ENCODE assay signal across 8 cellular contexts in genomic region chr16:88770459-88771293, GRCh38. TPM values are rescaled to one million over a fixed set of nuclear protein-coding genes. Genes with fewer than 3 reads are reported as not detected.
A peak's percentile ranks its signal among the peaks of the same experiment; 100 is the strongest.
DNase-seq lines count a peak whose midpoint lies in the region; ATAC-seq, FAIRE-seq and TF ChIP-seq lines count a peak whose summit lies in the region.

No MANE protein-coding gene starts in this region.

- peaks cover 16% of the 10 kb centered on the region; the same call in 1 of the 2 replicates for H4K20me1 ChIP-seq in HepG2 (ENCODE audit: insufficient read depth, low read length)

- CTCF ChIA-PET in HepG2 (lab: Yijun Ruan, JAX; ENCODE audit: low intra/inter-chr PET ratio, low total read pairs) = no interaction called here

- intact Hi-C loops in body of pancreas (cut with DNase I) = no loop called here
- intact Hi-C loops in HepG2 (cut with micrococcal nuclease; ENCODE audit: unreplicated experiment) = loop anchor here (1.0 to 2.0 kb wide), 2 partner anchors 14 to 22 kb away; partner anchors contain the start of gene PIEZO1

- POLR2A ChIA-PET in HepG2 (lab: Yijun Ruan, JAX) = interaction anchor here (1.0 to 1.6 kb wide), 6 partner anchors 9 to 40 kb away, joined by 3 to 8 read pairs (median 5); partner anchors contain the start of gene PIEZO1

- no TSS peak for BruUV-seq in HepG2 (replicated peaks; lab: Mats Ljungman, UMichigan)

- TF ChIP-seq POLR2A in body of pancreas (IDR thresholded peaks at IDR 0.05) (peak in 2 of 3 donors; percentile 10 to 46), HepG2 (IDR thresholded peaks at IDR 0.05; ENCODE audit: insufficient read depth in 1 of 2, low read depth in 2 of 2, low read length in 2 of 2) (0 out of 4 replicates have a peak, but pooled peaks of 1 of the 2 experiments have one; percentile 24), upper lobe of left lung (IDR thresholded peaks at IDR 0.05) (peak in 1 of 4 donors; percentile 54)

- TF ChIP-seq RAD21 in HepG2 (CRISPR knock-in tag; IDR thresholded peaks at IDR 0.05) = no peak

- peak overlapping the region; percentile 32 for H3K9ac ChIP-seq in HepG2 (ENCODE audit: insufficient read depth, low read depth, low read length)

- H3K27ac ChIP-seq in body of pancreas (peak overlapping the region; percentile 48 to 85 (median 84)), HepG2 (ENCODE audit: extremely low read length, insufficient read depth, low read length) (peak overlapping the region; percentile 26), upper lobe of left lung (peak overlapping the region; percentile 76 to 86 (median 82)), caudate nucleus (ENCODE audit: low read depth, low read length) (no peak overlapping the region)

- peaks cover 83% of the 10 kb centered on the region for H3K4me1 ChIP-seq in body of pancreas
- H3K4me1 ChIP-seq in HepG2 (ENCODE audit: insufficient read depth, low read length) = peaks cover 36% of the 10 kb centered on the region
- H3K4me1 ChIP-seq in upper lobe of left lung = peaks cover 89 to 95% (median 90%) of the 10 kb centered on the region in 4 donors

- no peak overlapping the region for H2AFZ ChIP-seq in HepG2 (ENCODE audit: low read length)

- WGBS in body of pancreas, 2 donors = 39% methylated on average over 42 of the region's 42 CpGs; no CpG with 5 or more reads in 1 of the 2 donors
- WGBS in HepG2 (ENCODE audit: low lambda C conversion rate) = 57% methylated on average over 22 of the region's 42 CpGs
- 18 to 24% methylated on average over 7 to 31 of the region's 42 CpGs for WGBS in upper lobe of left lung, 2 donors

- H3K36me3 ChIP-seq in body of pancreas (replicated peaks in 1 of 2; ENCODE audit: insufficient read depth in 1 of 2, low read depth in 2 of 2) (no peaks in the 10 kb centered on the region), HepG2 (replicated peaks in 1 of 2; ENCODE audit: control insufficient read depth in 1 of 2, insufficient read depth in 2 of 2, low read length in 2 of 2) (peaks cover 0 to 4% of the 10 kb centered on the region in 2 experiments; a peak in 2 of 5 replicates), upper lobe of left lung (peaks cover 0 to 6% (median 0%) of the 10 kb centered on the region in 4 donors)

- TF ChIP-seq CTCF in body of pancreas (IDR thresholded peaks at IDR 0.05) (no peak), HepG2 (CRISPR knock-in tag; IDR thresholded peaks at IDR 0.05) (peak; percentile 17; the same call in 1 of the 2 replicates), upper lobe of left lung (IDR thresholded peaks at IDR 0.05) (peak in 1 of 6 experiments; percentile 14)

- FAIRE-seq in HepG2 (lab: Jason Lieb, UNC) = peak; percentile 86

- H3K9me3 ChIP-seq in body of pancreas (no peaks in the 10 kb centered on the region), HepG2 (ENCODE audit: low read length) (no peaks in the 10 kb centered on the region), upper lobe of left lung (no peaks in the 10 kb centered on the region)

- in situ Hi-C loops in HepG2 (cut with HindIII; ENCODE audit: extremely low pct_ligation_motif_present, low pct_unique_long_range_greater_than_20kb) = no loop called here

- H3K27me3 ChIP-seq in body of pancreas (no peaks in the 10 kb centered on the region), HepG2 (ENCODE audit: control insufficient read depth in 1 of 2, insufficient read depth in 2 of 2, low read length in 2 of 2) (no peaks in the 10 kb centered on the region), upper lobe of left lung (no peaks in the 10 kb centered on the region)

- peak overlapping the region; percentile 43 for H3K4me2 ChIP-seq in HepG2 (ENCODE audit: low read depth, low read length)

- H3K4me3 ChIP-seq in body of pancreas = no peak overlapping the region
- peak overlapping the region in 2 of 3 experiments; percentile 19 to 41; a peak in 3 of 6 replicates for H3K4me3 ChIP-seq in HepG2 (replicated peaks in 1 of 3; ENCODE audit: insufficient read depth in 1 of 3, low read depth in 2 of 3, low read length in 3 of 3)
- peak overlapping the region in 3 of 4 donors; percentile 21 to 40 (median 34) for H3K4me3 ChIP-seq in upper lobe of left lung

- H3K79me2 ChIP-seq in HepG2 (ENCODE audit: insufficient read depth, low read length) = peaks cover 35% of the 10 kb centered on the region

- ATAC-seq in body of pancreas (peak; percentile 56), HepG2 (peak; percentile 64), upper lobe of left lung (ENCODE audit: low FRiP score in 2 of 2) (peak; percentile 41 to 76), GM21619 (IDR thresholded peaks at IDR 0.05; ENCODE audit: unreplicated experiment) (no peak)

- peak; percentile 14 for DNase-seq in NCI-H2196 (lab: John Stamatoyannopoulos, UW; ENCODE audit: unreplicated experiment)
- no peak for DNase-seq in NCI-H2196 treated with DMSO at 0.1 percent for 48 hours (lab: John Stamatoyannopoulos, UW; ENCODE audit: unreplicated experiment)
- DNase-seq in NCI-H345 treated with DMSO at 0.1 percent for 48 hours (lab: John Stamatoyannopoulos, UW; ENCODE audit: unreplicated experiment) = peak; percentile 30
- peak; percentile 66 to 83 (median 70) for DNase-seq in body of pancreas
- peak; percentile 81 for DNase-seq in HepG2 (ENCODE audit: low spot score)
- DNase-seq in upper lobe of left lung = peak; percentile 89
- no peak for DNase-seq in caudate nucleus (lab: John Stamatoyannopoulos, UW)

- TF ChIP-seq EP300 in HepG2 (IDR thresholded peaks at IDR 0.05; ENCODE audit: low read depth in 2 of 2, low read length in 2 of 2) (no peak), HepG2 (CRISPR knock-in tag; IDR thresholded peaks at IDR 0.05; ENCODE audit: borderline replicate concordance) (peak; percentile 19; the same call in 1 of the 2 replicates), upper lobe of left lung (IDR thresholded peaks at IDR 0.05) (peak in 1 of 4 donors; percentile 31)

RNA-seq across cellular contexts. Expression of gene PIEZO1, which starts 14.3 kb away (rescaled TPM):
- total RNA-seq in body of pancreas = 100 to 1,000 TPM in 1 of 2 donors, 10 to 100 TPM in 1; 61.0 to 269 TPM
- total RNA-seq in HepG2 (2016; rRNA removed; fragmentation: Illumina TruSeq; extraction: Trizol) = 32.5 and 85.0 TPM in 2 replicates
- 42.1 and 42.4 TPM in 2 replicates for total RNA-seq in HepG2 (2016; cell fraction: cytosol; rRNA removed; fragmentation: Illumina TruSeq; extraction: Trizol; ENCODE audit: low read depth)
- total RNA-seq in HepG2 (2016; cell fraction: insoluble cytoplasmic fraction; rRNA removed; fragmentation: Illumina TruSeq; extraction: Trizol) = 27.7 and 89.8 TPM in 2 replicates
- total RNA-seq in HepG2 (2016; cell fraction: membrane; rRNA removed; fragmentation: Illumina TruSeq; extraction: Trizol) = 37.0 TPM in 2 replicates
- total RNA-seq in HepG2 (2016; cell fraction: nucleus; rRNA removed; fragmentation: Illumina TruSeq; extraction: Trizol) = 117 and 146 TPM in 2 replicates
- polyA plus RNA-seq in HepG2 (2011; rRNA removed) = 67.9 and 93.5 TPM in 2 replicates
- 42.8 and 69.2 TPM in 2 replicates for polyA plus RNA-seq in HepG2 (2011; cell fraction: cytosol; rRNA removed)
- polyA plus RNA-seq in HepG2 (2011; cell fraction: nucleus; rRNA removed) = 643 and 860 TPM in 2 replicates
- 52.4 and 78.3 TPM in 2 replicates for polyA plus RNA-seq in HepG2 (2012)
- polyA plus RNA-seq in HepG2 (2016; cell fraction: cytosol; fragmentation: Illumina TruSeq; extraction: Trizol; ENCODE audit: low read depth) = 12.7 and 13.6 TPM in 2 replicates
- polyA plus RNA-seq in HepG2 (2016; cell fraction: insoluble cytoplasmic fraction; fragmentation: Illumina TruSeq; extraction: Trizol; ENCODE audit: low read depth) = 33.4 and 36.7 TPM in 2 replicates
- 20.6 and 22.7 TPM in 2 replicates for polyA plus RNA-seq in HepG2 (2016; cell fraction: membrane; fragmentation: Illumina TruSeq; extraction: Trizol; ENCODE audit: low read depth)
- polyA plus RNA-seq in HepG2 (2016; cell fraction: nucleus; fragmentation: Illumina TruSeq; extraction: Trizol; ENCODE audit: insufficient read depth, low read depth) = 296 and 336 TPM in 2 replicates
- polyA minus RNA-seq in HepG2 (2011; rRNA and poly(A)+ RNA removed; ENCODE audit: low replicate concordance) = 101 and 184 TPM in 2 replicates
- polyA minus RNA-seq in HepG2 (2011; cell fraction: cytosol; rRNA and poly(A)+ RNA removed) = 44.8 and 52.9 TPM in 2 replicates
- polyA minus RNA-seq in HepG2 (2011; cell fraction: nucleus; rRNA and poly(A)+ RNA removed) = 89.5 and 109 TPM in 2 replicates
- 100 to 1,000 TPM; 107 to 535 (median 239) TPM for total RNA-seq in upper lobe of left lung

RNA-seq across cellular contexts. Expression of gene CDT1, which starts 32.9 kb away (rescaled TPM):
- 1 to 10 TPM in 1 of 2 donors, not detected in 1; 7.6 TPM for total RNA-seq in body of pancreas
- total RNA-seq in HepG2 (2016; rRNA removed; fragmentation: Illumina TruSeq; extraction: Trizol) = 16.5 and 23.1 TPM in 2 replicates
- total RNA-seq in HepG2 (2016; cell fraction: cytosol; rRNA removed; fragmentation: Illumina TruSeq; extraction: Trizol; ENCODE audit: low read depth) = 14.3 and 18.2 TPM in 2 replicates
- total RNA-seq in HepG2 (2016; cell fraction: insoluble cytoplasmic fraction; rRNA removed; fragmentation: Illumina TruSeq; extraction: Trizol) = 15.0 and 21.7 TPM in 2 replicates
- total RNA-seq in HepG2 (2016; cell fraction: membrane; rRNA removed; fragmentation: Illumina TruSeq; extraction: Trizol) = 30.9 and 31.0 TPM in 2 replicates
- 12.6 and 18.8 TPM in 2 replicates for total RNA-seq in HepG2 (2016; cell fraction: nucleus; rRNA removed; fragmentation: Illumina TruSeq; extraction: Trizol)
- polyA plus RNA-seq in HepG2 (2011; rRNA removed) = 17.9 and 23.8 TPM in 2 replicates
- polyA plus RNA-seq in HepG2 (2011; cell fraction: cytosol; rRNA removed) = 15.0 and 37.3 TPM in 2 replicates
- polyA plus RNA-seq in HepG2 (2011; cell fraction: nucleus; rRNA removed) = 29.6 and 46.8 TPM in 2 replicates
- polyA plus RNA-seq in HepG2 (2012) = 13.5 and 17.6 TPM in 2 replicates
- polyA plus RNA-seq in HepG2 (2016; cell fraction: cytosol; fragmentation: Illumina TruSeq; extraction: Trizol; ENCODE audit: low read depth) = 18.5 and 24.2 TPM in 2 replicates
- 22.4 and 29.0 TPM in 2 replicates for polyA plus RNA-seq in HepG2 (2016; cell fraction: insoluble cytoplasmic fraction; fragmentation: Illumina TruSeq; extraction: Trizol; ENCODE audit: low read depth)
- 25.4 and 37.1 TPM in 2 replicates for polyA plus RNA-seq in HepG2 (2016; cell fraction: membrane; fragmentation: Illumina TruSeq; extraction: Trizol; ENCODE audit: low read depth)
- 34.6 and 39.8 TPM in 2 replicates for polyA plus RNA-seq in HepG2 (2016; cell fraction: nucleus; fragmentation: Illumina TruSeq; extraction: Trizol; ENCODE audit: insufficient read depth, low read depth)
- 25.0 and 71.0 TPM in 2 replicates for polyA minus RNA-seq in HepG2 (2011; rRNA and poly(A)+ RNA removed; ENCODE audit: low replicate concordance)
- 28.6 and 52.8 TPM in 2 replicates for polyA minus RNA-seq in HepG2 (2011; cell fraction: cytosol; rRNA and poly(A)+ RNA removed)
- polyA minus RNA-seq in HepG2 (2011; cell fraction: nucleus; rRNA and poly(A)+ RNA removed) = 6.7 and 8.8 TPM in 2 replicates
- 1 to 10 TPM in 5 of 6 donors, not detected in 1; 2.3 to 4.7 (median 3.5) TPM for total RNA-seq in upper lobe of left lung

RNA-seq across cellular contexts. Expression of gene APRT, which starts 41.1 kb away (rescaled TPM):
- total RNA-seq in body of pancreas = 100 to 1,000 TPM in 1 of 2 donors, 10 to 100 TPM in 1; 95.9 to 104 TPM
- 242 and 274 TPM in 2 replicates for total RNA-seq in HepG2 (2016; rRNA removed; fragmentation: Illumina TruSeq; extraction: Trizol)
- 163 and 167 TPM in 2 replicates for total RNA-seq in HepG2 (2016; cell fraction: cytosol; rRNA removed; fragmentation: Illumina TruSeq; extraction: Trizol; ENCODE audit: low read depth)
- total RNA-seq in HepG2 (2016; cell fraction: insoluble cytoplasmic fraction; rRNA removed; fragmentation: Illumina TruSeq; extraction: Trizol) = 238 and 275 TPM in 2 replicates
- total RNA-seq in HepG2 (2016; cell fraction: membrane; rRNA removed; fragmentation: Illumina TruSeq; extraction: Trizol) = 188 and 208 TPM in 2 replicates
- 99.7 and 110 TPM in 2 replicates for total RNA-seq in HepG2 (2016; cell fraction: nucleus; rRNA removed; fragmentation: Illumina TruSeq; extraction: Trizol)
- 155 and 210 TPM in 2 replicates for polyA plus RNA-seq in HepG2 (2011; rRNA removed)
- polyA plus RNA-seq in HepG2 (2011; cell fraction: cytosol; rRNA removed) = 94.2 and 153 TPM in 2 replicates
- polyA plus RNA-seq in HepG2 (2011; cell fraction: nucleus; rRNA removed) = 101 and 126 TPM in 2 replicates
- polyA plus RNA-seq in HepG2 (2012) = 136 and 175 TPM in 2 replicates
- polyA plus RNA-seq in HepG2 (2016; cell fraction: cytosol; fragmentation: Illumina TruSeq; extraction: Trizol; ENCODE audit: low read depth) = 172 and 184 TPM in 2 replicates
- 339 and 349 TPM in 2 replicates for polyA plus RNA-seq in HepG2 (2016; cell fraction: insoluble cytoplasmic fraction; fragmentation: Illumina TruSeq; extraction: Trizol; ENCODE audit: low read depth)
- 196 and 203 TPM in 2 replicates for polyA plus RNA-seq in HepG2 (2016; cell fraction: membrane; fragmentation: Illumina TruSeq; extraction: Trizol; ENCODE audit: low read depth)
- polyA plus RNA-seq in HepG2 (2016; cell fraction: nucleus; fragmentation: Illumina TruSeq; extraction: Trizol; ENCODE audit: insufficient read depth, low read depth) = 192 and 201 TPM in 2 replicates
- 83.2 and 86.7 TPM in 2 replicates for polyA minus RNA-seq in HepG2 (2011; rRNA and poly(A)+ RNA removed; ENCODE audit: low replicate concordance)
- 75.3 and 84.8 TPM in 2 replicates for polyA minus RNA-seq in HepG2 (2011; cell fraction: cytosol; rRNA and poly(A)+ RNA removed)
- 35.7 and 49.8 TPM in 2 replicates for polyA minus RNA-seq in HepG2 (2011; cell fraction: nucleus; rRNA and poly(A)+ RNA removed)
- total RNA-seq in upper lobe of left lung = 100 to 1,000 TPM in 4 of 6 donors, 10 to 100 TPM in 2; 76.5 to 147 (median 124) TPM

Comparison
In these comparisons a context has a peak if more than half of its experiments do, and no peak if none do; other contexts are left out.
1. DNase-seq: peak in NCI-H2196 (single experiment), NCI-H345 treated with DMSO at 0.1 percent for 48 hours (single experiment), body of pancreas (4 of 4), HepG2 (single experiment) and upper lobe of left lung (2 of 2); none in NCI-H2196 treated with DMSO at 0.1 percent for 48 hours (single experiment) and caudate nucleus (0 of 61).
2. H3K4me3 ChIP-seq: peak in HepG2 (2 of 3) and upper lobe of left lung (3 of 4); none in body of pancreas (0 of 2).